12 cellular contexts compared by ENCODE assay signal in genomic region chr15:92429378-92430066, GRCh38. TPM values are rescaled to one million over a fixed set of nuclear protein-coding genes. Genes with fewer than 3 reads are reported as not detected.
A peak's percentile ranks its signal among the peaks of the same experiment; 100 is the strongest.
DNase-seq lines count a peak whose midpoint lies in the region; ATAC-seq and TF ChIP-seq lines count a peak whose summit lies in the region.
"Had no signal": no experiment of that assay in that cellular context is flagged by ENCODE, and none has a peak within 500 bp of the region (broad histone marks: within the 10 kb centered on the region; RNA-seq: fewer than 3 reads in every experiment).

No MANE protein-coding gene starts in this region.

- no peak overlapping the region for H2AK5ac ChIP-seq in mesenchymal stem cell (ENCODE audit: low read length, severe bottlenecking)

- no peaks in the 10 kb centered on the region for H3K36me3 ChIP-seq in mesenchymal stem cell (ENCODE audit: control insufficient read depth in 1 of 2, insufficient read depth in 2 of 2, low read depth in 1 of 2, low read length in 2 of 2)
- H3K36me3 ChIP-seq: esophagus muscularis mucosa had no signal

- no peaks in the 10 kb centered on the region for H3K9me3 Mint-ChIP-seq in activated CD8-positive, alpha-beta T cell treated with anti-CD3 and anti-CD28 coated beads, Interleukin-2, amount 10 ng/mL, durations not matched to agents 7 days and 5 days (ENCODE audit: insufficient read depth)
- H3K9me3 Mint-ChIP-seq: IgD-negative memory B cell, nephron had no signal

- ATAC-seq in activated CD8-positive, alpha-beta T cell treated with anti-CD3 and anti-CD28 coated beads, Interleukin-2, amount 10 ng/mL, durations not matched to agents 7 days and 5 days: no peak
- ATAC-seq in HG03469 (IDR thresholded peaks at IDR 0.05; ENCODE audit: unreplicated experiment): no peak

- no peak overlapping the region for H3K4me2 ChIP-seq in mesenchymal stem cell (ENCODE audit: low read length, poor library complexity, severe bottlenecking)

- no peak overlapping the region for H2BK5ac ChIP-seq in mesenchymal stem cell (ENCODE audit: low read depth, low read length, poor library complexity, severe bottlenecking)

- no peaks in the 10 kb centered on the region for H3K4me1 ChIP-seq in mesenchymal stem cell (ENCODE audit: control insufficient read depth, insufficient read depth, low read depth, low read length)
- H3K4me1 ChIP-seq: esophagus muscularis mucosa had no signal

- POLR2A ChIA-PET in activated CD8-positive, alpha-beta T cell treated with anti-CD3 and anti-CD28 coated beads, Interleukin-2, amount 10 ng/mL, durations not matched to agents 7 days and 5 days (lab: Charles Lee): no interaction called here

- H3K4me3 Mint-ChIP-seq in activated CD8-positive, alpha-beta T cell treated with anti-CD3 and anti-CD28 coated beads, Interleukin-2, amount 10 ng/mL, durations not matched to agents 7 days and 5 days: no peak overlapping the region
- H3K4me3 Mint-ChIP-seq: IgD-negative memory B cell, nephron had no signal

- H3K23ac ChIP-seq in mesenchymal stem cell (ENCODE audit: low read length in 2 of 2): no peak overlapping the region

- in situ Hi-C loops in astrocyte of the spinal cord (cut with HindIII; ENCODE audit: low sequenced_read_pairs): no loop called here

- H2BK12ac ChIP-seq in mesenchymal stem cell (ENCODE audit: low read length in 2 of 2): no peak overlapping the region

- H3K4me3 ChIP-seq in astrocyte of the spinal cord (ENCODE audit: low read depth, low read length): no peak overlapping the region
- H3K4me3 ChIP-seq in mesenchymal stem cell (ENCODE audit: insufficient read depth in 1 of 2, low read depth in 1 of 2, low read length in 2 of 2): no peak overlapping the region
- H3K4me3 ChIP-seq: esophagus muscularis mucosa had no signal

- no peaks in the 10 kb centered on the region for H3K9me3 ChIP-seq in mesenchymal stem cell (ENCODE audit: control insufficient read depth, low read length)
- H3K9me3 ChIP-seq: esophagus muscularis mucosa had no signal

- H3K27me3 ChIP-seq in mesenchymal stem cell (ENCODE audit: control insufficient read depth in 1 of 2, insufficient read depth in 1 of 2, low read length in 2 of 2): peaks cover 0 to 54% of the 10 kb centered on the region in 2 experiments
- H3K27me3 ChIP-seq: esophagus muscularis mucosa had no signal

- H3K79me1 ChIP-seq in mesenchymal stem cell (replicated peaks; ENCODE audit: low read length, poor library complexity, severe bottlenecking): no peaks in the 10 kb centered on the region

- H3K27me3 Mint-ChIP-seq in activated CD8-positive, alpha-beta T cell treated with anti-CD3 and anti-CD28 coated beads, Interleukin-2, amount 10 ng/mL, durations not matched to agents 7 days and 5 days (ENCODE audit: low read depth): peaks cover 10% of the 10 kb centered on the region

- no peak overlapping the region for H3K18ac ChIP-seq in mesenchymal stem cell (ENCODE audit: low read depth in 1 of 2, low read length in 2 of 2)

- H2AFZ ChIP-seq in mesenchymal stem cell (ENCODE audit: low read depth, low read length): no peak overlapping the region

- H3K4me1 Mint-ChIP-seq in activated CD8-positive, alpha-beta T cell treated with anti-CD3 and anti-CD28 coated beads, Interleukin-2, amount 10 ng/mL, durations not matched to agents 7 days and 5 days (ENCODE audit: low read depth): no peaks in the 10 kb centered on the region
- H3K4me1 Mint-ChIP-seq: IgD-negative memory B cell had no signal

- H4K91ac ChIP-seq in mesenchymal stem cell (ENCODE audit: low read length): no peak overlapping the region

- H3K36me3 Mint-ChIP-seq in activated CD8-positive, alpha-beta T cell treated with anti-CD3 and anti-CD28 coated beads, Interleukin-2, amount 10 ng/mL, durations not matched to agents 7 days and 5 days (ENCODE audit: low read depth): no peaks in the 10 kb centered on the region
- H3K36me3 Mint-ChIP-seq: IgD-negative memory B cell had no signal

- H3K9ac ChIP-seq in mesenchymal stem cell (ENCODE audit: low read length): no peak overlapping the region

- H2BK15ac ChIP-seq in mesenchymal stem cell (ENCODE audit: low read depth, poor library complexity, severe bottlenecking): no peak overlapping the region

- CTCF ChIA-PET in activated CD8-positive, alpha-beta T cell treated with anti-CD3 and anti-CD28 coated beads, Interleukin-2, amount 10 ng/mL, durations not matched to agents 7 days and 5 days (lab: Charles Lee): no interaction called here

- no peak overlapping the region for H2BK120ac ChIP-seq in mesenchymal stem cell (ENCODE audit: low read depth, low read length)

- WGBS in mesenchymal stem cell: 33% methylated on average over 2 of the region's 2 CpGs

- no peak overlapping the region for H3K4ac ChIP-seq in mesenchymal stem cell (ENCODE audit: low read depth in 1 of 2, low read length in 2 of 2)

- no peak overlapping the region for H4K8ac ChIP-seq in mesenchymal stem cell (ENCODE audit: low read length)

- no peak overlapping the region for H3K27ac ChIP-seq in mesenchymal stem cell (ENCODE audit: low read length, poor library complexity, severe bottlenecking)
- H3K27ac ChIP-seq: esophagus muscularis mucosa had no signal

- DNase-seq in EH (ENCODE audit: low read depth) (peak; percentile 27), MV-4-11 (lab: John Stamatoyannopoulos, UW) (peak; percentile 4), astrocyte of the spinal cord (ENCODE audit: low read depth, low spot score) (peak; percentile 85), mesenchymal stem cell (peak; percentile 64), NAMALWA (ENCODE audit: low spot score) (no peak), UCSD-AML1 (lab: John Stamatoyannopoulos, UW; ENCODE audit: unreplicated experiment) (no peak)
- DNase-seq in activated CD8-positive, alpha-beta T cell treated with anti-CD3 and anti-CD28 coated beads, Interleukin-2, amount 10 ng/mL, durations not matched to agents 7 days and 5 days: no peak

- H3K27ac Mint-ChIP-seq in activated CD8-positive, alpha-beta T cell treated with anti-CD3 and anti-CD28 coated beads, Interleukin-2, amount 10 ng/mL, durations not matched to agents 7 days and 5 days: no peak overlapping the region
- H3K27ac Mint-ChIP-seq: IgD-negative memory B cell, nephron had no signal

- TF ChIP-seq CTCF in astrocyte of the spinal cord (IDR thresholded peaks at IDR 0.05; ENCODE audit: low read depth, low read length): no peak

- no peak overlapping the region for H3K14ac ChIP-seq in mesenchymal stem cell (ENCODE audit: low read length in 2 of 2)

RNA-seq across cellular contexts. Expression of gene ST8SIA2, which starts 35.8 kb away (rescaled TPM):
- 0.03 TPM for polyA plus RNA-seq in mesenchymal stem cell (2013, experiment 1 of 2)
- polyA plus RNA-seq in mesenchymal stem cell (2013, experiment 2 of 2): 0.04 TPM
- total RNA-seq in activated CD8-positive, alpha-beta T cell treated with anti-CD3 and anti-CD28 coated beads, Interleukin-2, amount 10 ng/mL, durations not matched to agents 7 days and 5 days: not detected
- total RNA-seq: T-helper 1 cell treated with Interleukin-12 subunit alpha and Interleukin-12 subunit beta and Interleukin-4 antibody, amounts not matched to agents 30 ng/mL and 1 ng/mL, for 36 hours had no signal
- polyA plus RNA-seq: IgD-negative memory B cell had no signal

Comparison
In these comparisons a context has a peak if more than half of its experiments do, and no peak if none do; other contexts are left out.
1. DNase-seq: peak in EH (single experiment), MV-4-11 (single experiment), astrocyte of the spinal cord (single experiment) and mesenchymal stem cell (single experiment); none in activated CD8-positive, alpha-beta T cell treated with anti-CD3 and anti-CD28 coated beads, Interleukin-2, amount 10 ng/mL, durations not matched to agents 7 days and 5 days (single experiment), NAMALWA (single experiment) and UCSD-AML1 (single experiment).